25 cellular contexts compared by ENCODE assay signal in genomic region chr13:28685114-28685513, GRCh38.
"Had no signal": no experiment of that assay in that cellular context is flagged by ENCODE, and none has a peak within 500 bp of the region (broad histone marks: within the 10 kb centered on the region; RNA-seq: fewer than 3 reads in every experiment).

No MANE protein-coding gene starts in this region.

- H3K4me1 Mint-ChIP-seq: nephron; neural crest cell; stimulated activated memory B cell treated with anti-CD40 and anti-IgM and Interleukin-4, amounts not matched to agents 10 μg/mL and 1 μg/mL and 100 μg/mL, for 72 hours; stimulated activated naive CD8-positive, alpha-beta T cell treated with anti-CD3 and anti-CD28 coated beads, Interleukin-15, amount 100 ng/mL, for 72 hours had no signal

- H3K27ac ChIP-seq: left lung, lower lobe of right lung, ovary, right atrium auricular region, right lobe of liver, tibial nerve had no signal

- H3K9me3 ChIP-seq: ovary, right atrium auricular region, right lobe of liver had no signal

- H3K4me3 Mint-ChIP-seq: naive thymus-derived CD8-positive, alpha-beta T cell; nephron; neural crest cell; stimulated activated memory B cell treated with anti-CD40 and anti-IgM and Interleukin-4, amounts not matched to agents 10 μg/mL and 1 μg/mL and 100 μg/mL, for 72 hours; stimulated activated naive CD8-positive, alpha-beta T cell treated with anti-CD3 and anti-CD28 coated beads, Interleukin-15, amount 100 ng/mL, for 72 hours; type B pancreatic cell had no signal

- H3K36me3 Mint-ChIP-seq: stimulated activated memory B cell treated with anti-CD40 and anti-IgM and Interleukin-4, amounts not matched to agents 10 μg/mL and 1 μg/mL and 100 μg/mL, for 72 hours; type B pancreatic cell had no signal

- H3K4me2 ChIP-seq: smooth muscle cell had no signal

- H3K27ac Mint-ChIP-seq: nephron; progenitor cell of endocrine pancreas; stimulated activated memory B cell treated with anti-CD40 and anti-IgM and Interleukin-4, amounts not matched to agents 10 μg/mL and 1 μg/mL and 100 μg/mL, for 72 hours; stimulated activated naive CD8-positive, alpha-beta T cell treated with anti-CD3 and anti-CD28 coated beads, Interleukin-15, amount 100 ng/mL, for 72 hours; type B pancreatic cell had no signal

- H3K36me3 ChIP-seq: ovary, right atrium auricular region, right lobe of liver had no signal

- H3K27me3 Mint-ChIP-seq: naive thymus-derived CD8-positive, alpha-beta T cell; stimulated activated memory B cell treated with anti-CD40 and anti-IgM and Interleukin-4, amounts not matched to agents 10 μg/mL and 1 μg/mL and 100 μg/mL, for 72 hours; stimulated activated naive CD8-positive, alpha-beta T cell treated with anti-CD3 and anti-CD28 coated beads, Interleukin-15, amount 100 ng/mL, for 72 hours had no signal

- DNase-seq: hippocampal formation; kidney glomerular epithelial cell; left cardiac atrium; lower lobe of right lung; mammary epithelial cell; mesenchymal stem cell; naive thymus-derived CD8-positive, alpha-beta T cell; ovary; right lobe of liver; stimulated activated CD4-positive, alpha-beta T cell treated with anti-CD3 and anti-CD28 coated beads, Interleukin-1b, Interleukin-23, amount 100 ng/mL, for 48 hours; stimulated activated CD4-positive, alpha-beta T cell treated with anti-CD3 and anti-CD28 coated beads, Interleukin-2, amount 100 ng/mL, for 48 hours; stimulated activated CD4-positive, alpha-beta T cell treated with anti-CD3 and anti-CD28 coated beads, Interleukin-4, amount 100 ng/mL, for 4 hours; stimulated activated CD8-positive, alpha-beta memory T cell treated with anti-CD3 and anti-CD28 coated beads, Interleukin-4, amount 100 ng/mL, for 48 hours; stimulated activated naive CD4-positive, alpha-beta T cell treated with Interleukin-2 at 50 U/mL for 16 hours; stimulated activated naive CD8-positive, alpha-beta T cell treated with anti-CD3 and anti-CD28 coated beads, Interleukin-15, amount 100 ng/mL, for 72 hours; substantia nigra had no signal

- H3K27me3 ChIP-seq: left lung, ovary, right atrium auricular region, right lobe of liver, tibial nerve had no signal

- H3K4me3 ChIP-seq: left lung, lower lobe of right lung, ovary, right atrium auricular region, right lobe of liver, smooth muscle cell, tibial nerve had no signal

- ATAC-seq: left lung; naive thymus-derived CD8-positive, alpha-beta T cell had no signal

- H3K9me3 Mint-ChIP-seq: type B pancreatic cell had no signal

- H3K4me1 ChIP-seq: left lung, lower lobe of right lung, right atrium auricular region, right lobe of liver, tibial nerve had no signal
